16 cellular contexts compared by ENCODE assay signal in the genomic region with DNA sequence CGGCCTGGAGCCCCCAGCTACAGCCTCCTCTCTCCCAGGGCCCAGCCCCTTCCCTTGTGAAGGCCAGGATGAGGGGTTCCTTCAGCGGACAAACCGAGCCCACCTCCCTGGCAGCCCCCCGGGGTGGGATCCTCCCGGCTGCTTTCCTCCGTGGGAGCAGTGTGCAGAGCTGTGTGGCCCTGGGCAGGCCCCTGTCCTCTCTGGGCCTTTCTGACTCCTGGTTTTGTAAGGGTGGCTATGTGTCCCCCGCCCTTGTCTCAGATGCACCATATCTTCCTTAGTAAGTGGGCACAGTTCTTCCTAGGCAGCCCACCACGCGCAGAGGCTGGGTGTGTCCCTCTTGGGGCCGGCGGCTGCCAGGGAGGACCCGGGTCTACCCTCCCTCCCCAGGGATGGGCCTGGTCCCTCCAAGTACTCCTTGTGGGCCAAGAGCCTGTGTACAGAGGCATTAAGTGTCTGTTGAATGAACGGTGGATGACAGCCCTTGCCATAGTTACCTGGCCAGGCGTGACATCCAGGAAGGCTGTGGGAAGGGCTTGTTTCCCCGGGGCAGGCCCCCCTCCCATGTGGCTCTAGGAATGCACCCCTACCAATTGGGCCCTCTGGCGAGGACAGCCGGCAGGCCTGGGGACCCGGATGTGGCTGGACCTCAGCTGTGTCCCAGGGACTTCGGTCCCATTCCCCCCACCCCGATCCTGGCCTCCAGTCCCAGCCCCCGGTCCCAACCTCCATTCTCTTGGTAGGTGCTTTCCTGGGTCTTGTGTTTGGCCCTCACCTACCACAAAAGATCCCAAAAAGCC. TPM values are rescaled to one million over a fixed set of nuclear protein-coding genes. Genes with fewer than 3 reads are reported as not detected.
DNase-seq lines count a peak whose midpoint lies in the region; ATAC-seq, FAIRE-seq and TF ChIP-seq lines count a peak whose summit lies in the region.
"Had no signal": no experiment of that assay in that cellular context is flagged by ENCODE, and none has a peak within 500 bp of the region (broad histone marks: within the 10 kb centered on the region; RNA-seq: fewer than 3 reads in every experiment).

No MANE protein-coding gene starts in this region.

- H4K8ac ChIP-seq in H1 (ENCODE audit: extremely low read depth, insufficient read depth, low read length), result no peak overlapping the region; the same call in 1 of the 2 replicates

- no peaks in the 10 kb centered on the region for H3K79me2 ChIP-seq in H1 (ENCODE audit: control insufficient read depth in 1 of 2, insufficient read depth in 2 of 2, low read length in 2 of 2)
- H3K79me2 ChIP-seq: parathyroid adenoma had no signal

- no peak overlapping the region for H3K14ac ChIP-seq in H1 (ENCODE audit: insufficient read length)

- no peaks in the 10 kb centered on the region for H3K9me3 ChIP-seq in right atrium auricular region
- H3K9me3 ChIP-seq in H1 (ENCODE audit: insufficient read depth in 2 of 2, low read depth in 1 of 2, low read length in 1 of 2), result no peaks in the 10 kb centered on the region
- no peaks in the 10 kb centered on the region for H3K9me3 ChIP-seq in gastroesophageal sphincter
- H3K9me3 ChIP-seq: Caco-2, Peyer's patch, stomach, vagina had no signal

- POLR2A ChIA-PET in H1 (lab: Charles Lee; ENCODE audit: partially characterized antibody), result interaction anchor here (0.8 to 5.8 kb wide), 5 partner anchors 10 to 124 kb away, joined by 3 to 84 read pairs (median 4); a partner anchor contains a TSS

- TF ChIP-seq POLR2A in H1 (IDR thresholded peaks at IDR 0.05; ENCODE audit: control extremely low read depth in 1 of 2, low read depth in 2 of 2, low read length in 2 of 2), result no peak
- TF ChIP-seq POLR2A in H54 (IDR thresholded peaks at IDR 0.05; ENCODE audit: low read depth, low read length), result no peak
- no peak for TF ChIP-seq POLR2A in gastroesophageal sphincter (IDR thresholded peaks at IDR 0.05)

- ATAC-seq in Right ventricle myocardium inferior (no peak), gastroesophageal sphincter (no peak)

- intact Hi-C loops in Right ventricle myocardium inferior (cut with DNase I), result no loop called here

- no peak overlapping the region for H3K18ac ChIP-seq in H1 (ENCODE audit: extremely low read depth, low read length)

- H4K5ac ChIP-seq in H1 (ENCODE audit: insufficient read length, low read depth, low read length), result no peak overlapping the region

- H2AK5ac ChIP-seq in H1 (ENCODE audit: low read depth, low read length), result no peak overlapping the region

- H3K4me2 ChIP-seq in H1 (ENCODE audit: insufficient read depth in 1 of 2, low read depth in 2 of 2, low read length in 2 of 2), result no peak overlapping the region

- no peak overlapping the region for H2BK20ac ChIP-seq in H1 (ENCODE audit: low read length)

- peaks cover 8 to 21% of the 10 kb centered on the region in 2 experiments for H4K20me1 ChIP-seq in H1 (replicated peaks in 1 of 2; ENCODE audit: control insufficient read depth in 1 of 2, insufficient read depth in 2 of 2, low read length in 2 of 2)

- peaks cover 11% of the 10 kb centered on the region; the same call in 1 of the 2 replicates for H3K23me2 ChIP-seq in H1 (ENCODE audit: low read depth, low read length)

- H3K56ac ChIP-seq in H1 (replicated peaks; ENCODE audit: insufficient read length, low read depth, low read length), result no peak overlapping the region

- H2AFZ ChIP-seq in H1 (ENCODE audit: low read length), result no peak overlapping the region
- H2AFZ ChIP-seq: parathyroid adenoma had no signal

- H3K4me1 ChIP-seq in right atrium auricular region, result peaks cover 0 to 51% of the 10 kb centered on the region in 2 donors
- H3K4me1 ChIP-seq in H1 (replicated peaks in 1 of 4; ENCODE audit: control insufficient read depth in 3 of 4, insufficient read depth in 4 of 4, low read length in 3 of 4), result peaks cover 0 to 35% (median 13%) of the 10 kb centered on the region in 4 experiments; a peak in 6 of 7 replicates
- H3K4me1 ChIP-seq in gastroesophageal sphincter, result peaks cover 0 to 49% (median 10%) of the 10 kb centered on the region in 3 donors
- H3K4me1 ChIP-seq: parathyroid adenoma had no signal

- H3K27ac ChIP-seq in right atrium auricular region, result peak overlapping the region in 1 of 2 donors; percentile 90
- H3K27ac ChIP-seq in H1 (ENCODE audit: low read depth, low read length), result no peak overlapping the region
- peak overlapping the region; percentile 30 for H3K27ac ChIP-seq in substantia nigra (ENCODE audit: low read depth, low read length, poor library complexity, severe bottlenecking)
- no peak overlapping the region for H3K27ac ChIP-seq in gastroesophageal sphincter
- H3K27ac ChIP-seq: brain microvascular endothelial cell, parathyroid adenoma, stomach, vagina had no signal

- H3K36me3 ChIP-seq in right atrium auricular region (peaks cover 25% of the 10 kb centered on the region), H1 (ENCODE audit: control insufficient read depth in 2 of 4, insufficient read depth in 4 of 4, low read length in 3 of 4) (peaks cover 10 to 20% (median 18%) of the 10 kb centered on the region in 4 experiments; a peak in 7 of 8 replicates), gastroesophageal sphincter (peaks cover 0 to 37% of the 10 kb centered on the region in 2 donors)

- TF ChIP-seq EP300 in H1 (IDR thresholded peaks at IDR 0.05; ENCODE audit: borderline replicate concordance in 1 of 2, low read depth in 2 of 2, low read length in 2 of 2), result no peak
- no peak for TF ChIP-seq EP300 in gastroesophageal sphincter (IDR thresholded peaks at IDR 0.05)

- TF ChIP-seq RAD21 in H1 (IDR thresholded peaks at IDR 0.05 in 1 of 2, conservative IDR thresholded peaks at IDR 0.05 in 1 of 2; ENCODE audit: low read depth in 2 of 2, low read length in 2 of 2), result no peak

- no peak overlapping the region for H4K91ac ChIP-seq in H1 (replicated peaks; ENCODE audit: insufficient read length, low read length)

- 0 out of 2 replicates have a peak overlapping the region, but pooled peaks have one; percentile 17 for H2BK12ac ChIP-seq in H1 (ENCODE audit: low read depth, low read length)

- no peak overlapping the region for H3K4ac ChIP-seq in H1 (replicated peaks; ENCODE audit: insufficient read length, low read depth, low read length)

- H3K27me3 ChIP-seq in right atrium auricular region (no peaks in the 10 kb centered on the region), H1 (replicated peaks in 1 of 4; ENCODE audit: control insufficient read depth in 3 of 4, extremely low read depth in 1 of 4, insufficient read depth in 3 of 4, low read length in 3 of 4) (no peaks in the 10 kb centered on the region; a peak in 1 of 7 replicates), gastroesophageal sphincter (no peaks in the 10 kb centered on the region)
- H3K27me3 ChIP-seq: brain microvascular endothelial cell, vagina had no signal

- no peak overlapping the region for H2BK5ac ChIP-seq in H1 (ENCODE audit: low read depth, low read length)

- no peak overlapping the region for H3K9ac ChIP-seq in H1 (replicated peaks in 1 of 4; ENCODE audit: extremely low read depth in 1 of 4, low read depth in 3 of 4, low read length in 3 of 4)
- H3K9ac ChIP-seq: parathyroid adenoma had no signal

- no peak overlapping the region for H2BK120ac ChIP-seq in H1 (replicated peaks; ENCODE audit: low read depth, low read length)

- H3K79me1 ChIP-seq in H1 (ENCODE audit: low read depth, low read length), result no peaks in the 10 kb centered on the region; the same call in 1 of the 2 replicates

- no peak overlapping the region for H2BK15ac ChIP-seq in H1 (ENCODE audit: low read length)

- WGBS in H1 (ENCODE audit: extremely low coverage in 1 of 2, insufficient coverage in 1 of 2, insufficient read length in 1 of 2, insufficient replicate concordance in 2 of 2, low coverage in 1 of 2, low lambda C conversion rate in 2 of 2, missing lambda C conversion rate in 1 of 2), 2 experiments, result 90% methylated on average over 17 of the region's 21 CpGs; no CpG with 5 or more reads in 1 of the 2 experiments
- 66 to 78% methylated on average over 6 to 7 of the region's 21 CpGs for WGBS in gastroesophageal sphincter (ENCODE audit: low coverage in 1 of 2), 2 donors

- no peak overlapping the region for H3K23ac ChIP-seq in H1 (ENCODE audit: insufficient read length)

- TF ChIP-seq CTCF in right atrium auricular region (IDR thresholded peaks at IDR 0.05) (no peak), H1 (IDR thresholded peaks at IDR 0.05; ENCODE audit: control extremely low read depth in 1 of 3, insufficient read depth in 1 of 3, low read depth in 1 of 3, low read length in 3 of 3) (no peak), gastroesophageal sphincter (IDR thresholded peaks at IDR 0.05) (no peak)

- CTCF ChIA-PET in H1 (lab: Charles Lee; ENCODE audit: partially characterized antibody), result interaction anchor here (0.7 to 3.4 kb wide), 24 partner anchors 10 to 1191 kb away, joined by 3 to 24 read pairs (median 4); a partner anchor contains a TSS

- H3K4me3 ChIP-seq in right atrium auricular region (no peak overlapping the region), H1 (ENCODE audit: extremely low read depth in 1 of 4, insufficient read depth in 2 of 4, low read depth in 3 of 4, low read length in 4 of 4) (no peak overlapping the region), gastroesophageal sphincter (no peak overlapping the region)
- H3K4me3 ChIP-seq: stomach, vagina had no signal

- FAIRE-seq in H1 (lab: Jason Lieb, UNC) (no peak), H54 (lab: Jason Lieb, UNC) (no peak)

- peak; percentile 51 for DNase-seq in Right ventricle myocardium inferior (ENCODE audit: missing footprints)
- DNase-seq in right atrium auricular region (ENCODE audit: low spot score), result no peak
- peak; percentile 27 for DNase-seq in NCI-H510A (lab: John Stamatoyannopoulos, UW)
- DNase-seq in H1 (ENCODE audit: low read depth in 1 of 2, low spot score in 2 of 2), result no peak
- no peak for DNase-seq in substantia nigra (lab: John Stamatoyannopoulos, UW)
- no peak for DNase-seq in NOMO-1 treated with DMSO at 0.1 percent for 48 hours (lab: John Stamatoyannopoulos, UW; ENCODE audit: unreplicated experiment)
- no peak for DNase-seq in H54 (ENCODE audit: insufficient read length, low spot score)
- DNase-seq: brain microvascular endothelial cell, Caco-2, NCI-H524 treated with DMSO at 0.1 percent for 48 hours had no signal

RNA-seq across cellular contexts. Expression of a gene that starts 3.9 kb away (rescaled TPM):
- total RNA-seq in Right ventricle myocardium inferior (13.0 TPM), right atrium auricular region (10 to 100 TPM; 40.4 to 54.6 TPM), gastroesophageal sphincter (1 to 10 TPM in 3 of 4 donors, not detected in 1; 2.6 to 8.4 (median 4.7) TPM)
- 6.1 and 7.7 TPM in 2 replicates for total RNA-seq in H1 (2021; fragmentation: NEBNext Ultra II Directional; extraction: Animal tissue kit (Norgen Biotek cat#: 25700))
- 9.7 and 12.1 TPM in 2 replicates for polyA plus RNA-seq in H1 (2011; rRNA removed)
- 6.3 TPM for polyA plus RNA-seq in H1 (2011; cell fraction: cytosol; rRNA removed)
- 4.4 TPM for polyA plus RNA-seq in H1 (2011; cell fraction: nucleus; rRNA removed)
- 2.5 to 6.1 TPM (median 4.8 TPM) in 3 of 4 replicates, not detected in the other for polyA plus RNA-seq in H1 (2012, experiment 1 of 2)
- 8.5 TPM for polyA plus RNA-seq in H1 (2012, experiment 2 of 2)
- 4.4 TPM for polyA plus RNA-seq in H1 (2013, experiment 1 of 2)
- 4.2 TPM for polyA plus RNA-seq in H1 (2013, experiment 2 of 2)
- 0.60 TPM in 1 of 2 replicates, not detected in the other for polyA minus RNA-seq in H1 (2011; rRNA and poly(A)+ RNA removed)
- 18.3 TPM for polyA minus RNA-seq in H1 (2011; cell fraction: cytosol; rRNA and poly(A)+ RNA removed)
- polyA minus RNA-seq in H1 (2011; cell fraction: nucleus; rRNA and poly(A)+ RNA removed), result 9.5 TPM
- total RNA-seq: Peyer's patch, stomach, vagina had no signal

RNA-seq across cellular contexts. Expression of a gene that starts 19.9 kb away (rescaled TPM):
- total RNA-seq in Right ventricle myocardium inferior, result 54.5 TPM
- 10 to 100 TPM; 31.7 to 33.6 TPM for total RNA-seq in right atrium auricular region
- total RNA-seq in H1 (2021; fragmentation: NEBNext Ultra II Directional; extraction: Animal tissue kit (Norgen Biotek cat#: 25700)), result 82.4 and 82.5 TPM in 2 replicates
- polyA plus RNA-seq in H1 (2011; rRNA removed), result 38.3 and 47.1 TPM in 2 replicates
- polyA plus RNA-seq in H1 (2011; cell fraction: cytosol; rRNA removed), result 43.1 TPM
- 36.4 TPM for polyA plus RNA-seq in H1 (2011; cell fraction: nucleus; rRNA removed)
- polyA plus RNA-seq in H1 (2012, experiment 1 of 2), result 46.2 to 49.1 TPM (median 47.6 TPM) in 4 replicates
- 29.4 TPM for polyA plus RNA-seq in H1 (2012, experiment 2 of 2)
- 33.3 TPM for polyA plus RNA-seq in H1 (2013, experiment 1 of 2)
- 31.7 TPM for polyA plus RNA-seq in H1 (2013, experiment 2 of 2)
- 15.4 and 15.8 TPM in 2 replicates for polyA minus RNA-seq in H1 (2011; rRNA and poly(A)+ RNA removed)
- polyA minus RNA-seq in H1 (2011; cell fraction: cytosol; rRNA and poly(A)+ RNA removed), result 27.0 TPM
- 21.5 TPM for polyA minus RNA-seq in H1 (2011; cell fraction: nucleus; rRNA and poly(A)+ RNA removed)
- total RNA-seq in gastroesophageal sphincter, result 10 to 100 TPM; 36.5 to 47.9 (median 46.5) TPM

RNA-seq across cellular contexts. Expression of a gene that starts 24.2 kb away (rescaled TPM):
- total RNA-seq in Right ventricle myocardium inferior (not detected), right atrium auricular region (not detected), gastroesophageal sphincter (not detected)
- total RNA-seq in H1 (2021; fragmentation: NEBNext Ultra II Directional; extraction: Animal tissue kit (Norgen Biotek cat#: 25700)), result not detected in 2 replicates
- polyA plus RNA-seq in H1 (2011; rRNA removed), result 0.15 and 0.17 TPM in 2 replicates
- 0.12 TPM for polyA plus RNA-seq in H1 (2011; cell fraction: cytosol; rRNA removed)
- polyA plus RNA-seq in H1 (2011; cell fraction: nucleus; rRNA removed), result 0.26 TPM
- polyA plus RNA-seq in H1 (2012, experiment 1 of 2), result 0.08 to 0.36 TPM (median 0.20 TPM) in 4 replicates
- polyA plus RNA-seq in H1 (2012, experiment 2 of 2), result not detected
- 0.04 TPM for polyA plus RNA-seq in H1 (2013, experiment 1 of 2)
- 0.06 TPM for polyA plus RNA-seq in H1 (2013, experiment 2 of 2)
- polyA minus RNA-seq in H1 (2011; rRNA and poly(A)+ RNA removed), result 0.12 and 0.25 TPM in 2 replicates
- not detected for polyA minus RNA-seq in H1 (2011; cell fraction: cytosol; rRNA and poly(A)+ RNA removed)
- 0.20 TPM for polyA minus RNA-seq in H1 (2011; cell fraction: nucleus; rRNA and poly(A)+ RNA removed)
- total RNA-seq: Caco-2, left cardiac atrium, Peyer's patch, stomach, vagina had no signal
- polyA plus RNA-seq: stomach had no signal

Comparison
In these comparisons a context has a peak if more than half of its experiments do, and no peak if none do; other contexts are left out.
1. DNase-seq: peak in Right ventricle myocardium inferior (single experiment) and NCI-H510A (single experiment); none in right atrium auricular region (single experiment), H1 (0 of 2), substantia nigra (0 of 49), NOMO-1 treated with DMSO at 0.1 percent for 48 hours (single experiment) and H54 (single experiment).